ENCODE assay signal across 8 cellular contexts in the genomic region with DNA sequence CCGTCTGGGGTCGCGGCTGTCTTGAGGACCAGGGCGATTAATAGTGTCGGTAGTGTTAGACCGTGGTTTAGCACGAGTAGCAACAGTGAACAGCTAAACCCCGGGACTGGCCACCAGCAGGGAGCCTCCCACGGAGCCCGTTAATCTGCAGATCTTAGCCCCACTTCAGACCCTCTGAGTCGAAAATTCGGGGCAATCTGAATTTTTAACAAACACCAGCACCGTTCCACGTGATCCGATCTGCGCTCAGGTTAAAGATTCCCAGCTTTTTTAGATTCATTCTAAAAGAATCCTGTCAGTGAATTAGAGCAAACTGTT. TPM values are rescaled to one million over a fixed set of nuclear protein-coding genes. Genes with fewer than 3 reads are reported as not detected.
A peak's percentile ranks its signal among the peaks of the same experiment; 100 is the strongest.
DNase-seq lines count a peak whose midpoint lies in the region; ATAC-seq and TF ChIP-seq lines count a peak whose summit lies in the region.

No MANE protein-coding gene starts in this region.

- H3K9me3 ChIP-seq in KOPT-K1 (ENCODE audit: insufficient read depth, low read length, poor library complexity, severe bottlenecking) = no peaks in the 10 kb centered on the region

- peak overlapping the region; percentile 93 to 99 (median 98) for H3K4me3 Mint-ChIP-seq in naive thymus-derived CD8-positive, alpha-beta T cell

- TF ChIP-seq CTCF in BJ (IDR thresholded peaks at IDR 0.05; ENCODE audit: insufficient read depth, low read depth, low read length) = no peak

- CTCF ChIA-PET in BJ (lab: Yijun Ruan, JAX) = interaction anchor here (0.5 to 1.6 kb wide), 5 partner anchors 15 to 1500 kb away, joined by 3 to 4 read pairs (median 3); a partner anchor contains a TSS

- peaks cover under 1% of the 10 kb centered on the region; the same call in 1 of the 2 replicates for H3K36me3 ChIP-seq in BJ (ENCODE audit: control insufficient read depth, insufficient read depth, low read length)
- H3K36me3 ChIP-seq in KOPT-K1 (ENCODE audit: insufficient read depth, low read length) = peaks cover 31% of the 10 kb centered on the region

- H3K27ac Mint-ChIP-seq in naive thymus-derived CD8-positive, alpha-beta T cell = peak overlapping the region; percentile 94 to 99 (median 99)

- no peak for DNase-seq in BJ (ENCODE audit: low read depth)
- DNase-seq in caudate nucleus (lab: John Stamatoyannopoulos, UW) = no peak
- DNase-seq in naive thymus-derived CD8-positive, alpha-beta T cell = no peak
- DNase-seq in activated gamma-delta T cell (lab: John Stamatoyannopoulos, UW) = no peak
- no peak for DNase-seq in dermis blood vessel endothelial cell
- DNase-seq in SIG-M5 treated with dmso at 0.1 percent for 504 hours (lab: John Stamatoyannopoulos, UW; ENCODE audit: unreplicated experiment) = no peak
- DNase-seq in erythroblast (lab: John Stamatoyannopoulos, UW) = no peak

- no peak for TF ChIP-seq POLR2A in erythroblast (IDR thresholded peaks at IDR 0.05; ENCODE audit: low read length)

- H3K27ac ChIP-seq in KOPT-K1 (ENCODE audit: low read depth, low read length, poor library complexity, severe bottlenecking) = peak overlapping the region; percentile 92
- H3K27ac ChIP-seq in caudate nucleus (ENCODE audit: low read depth, low read length) = peak overlapping the region; percentile 96

- peak overlapping the region; percentile 72 for H3K4me3 ChIP-seq in BJ (ENCODE audit: low read depth, low read length)

- no peak for ATAC-seq in naive thymus-derived CD8-positive, alpha-beta T cell

- POLR2A ChIA-PET in BJ (lab: Charles Lee) = interaction anchor here (0.5 to 0.7 kb wide), 2 partner anchors 278 to 523 kb away, joined by 7 to 12 read pairs; no protein-coding TSS in a partner anchor
- POLR2A ChIA-PET in naive thymus-derived CD8-positive, alpha-beta T cell (lab: Charles Lee) = interaction anchor here (0.6 to 1.1 kb wide), 5 partner anchors 8 to 433 kb away, joined by 3 to 7 read pairs (median 4); a partner anchor contains a TSS

- peaks cover 0 to 15% (median 7%) of the 10 kb centered on the region in 3 donors for H3K36me3 Mint-ChIP-seq in naive thymus-derived CD8-positive, alpha-beta T cell

- no peaks in the 10 kb centered on the region for H3K27me3 Mint-ChIP-seq in naive thymus-derived CD8-positive, alpha-beta T cell

- no peaks in the 10 kb centered on the region for H3K27me3 ChIP-seq in BJ (ENCODE audit: control insufficient read depth, insufficient read depth, low read length)

- no peaks in the 10 kb centered on the region for H3K9me3 Mint-ChIP-seq in naive thymus-derived CD8-positive, alpha-beta T cell

- peaks cover 10 to 43% (median 27%) of the 10 kb centered on the region in 4 donors for H3K4me1 Mint-ChIP-seq in naive thymus-derived CD8-positive, alpha-beta T cell

RNA-seq across cellular contexts. Expression of a gene that starts 0.5 kb away (rescaled TPM):
- polyA plus RNA-seq in BJ (2011; rRNA removed) = 557 and 639 TPM in 2 replicates
- 284 and 428 TPM in 2 replicates for polyA minus RNA-seq in BJ (2011; rRNA and poly(A)+ RNA removed)
- 100 to 1,000 TPM; 277 to 284 TPM for total RNA-seq in naive thymus-derived CD8-positive, alpha-beta T cell
- polyA plus RNA-seq in naive thymus-derived CD8-positive, alpha-beta T cell = 100 to 1,000 TPM; 496 to 502 (median 498) TPM
- 911 and 931 TPM in 2 replicates for total RNA-seq in dermis blood vessel endothelial cell

RNA-seq across cellular contexts. Expression of a gene that starts 5.6 kb away (rescaled TPM):
- 13.8 and 27.2 TPM in 2 replicates for polyA plus RNA-seq in BJ (2011; rRNA removed)
- polyA minus RNA-seq in BJ (2011; rRNA and poly(A)+ RNA removed) = 5.0 and 7.1 TPM in 2 replicates
- 10 to 100 TPM; 19.8 to 20.7 TPM for total RNA-seq in naive thymus-derived CD8-positive, alpha-beta T cell
- polyA plus RNA-seq in naive thymus-derived CD8-positive, alpha-beta T cell = 10 to 100 TPM; 35.1 to 48.4 (median 46.0) TPM
- 87.6 and 102 TPM in 2 replicates for total RNA-seq in dermis blood vessel endothelial cell

RNA-seq across cellular contexts. Expression of a gene that starts 26.5 kb away (rescaled TPM):
- polyA plus RNA-seq in BJ (2011; rRNA removed) = 5.9 and 7.2 TPM in 2 replicates
- 3.2 and 3.4 TPM in 2 replicates for polyA minus RNA-seq in BJ (2011; rRNA and poly(A)+ RNA removed)
- 1 to 10 TPM; 6.6 to 8.7 TPM for total RNA-seq in naive thymus-derived CD8-positive, alpha-beta T cell
- 10 to 100 TPM; 10.9 to 17.2 (median 15.1) TPM for polyA plus RNA-seq in naive thymus-derived CD8-positive, alpha-beta T cell
- 0.56 and 0.68 TPM in 2 replicates for total RNA-seq in dermis blood vessel endothelial cell
